8 cellular contexts compared by ENCODE assay signal in the genomic region with DNA sequence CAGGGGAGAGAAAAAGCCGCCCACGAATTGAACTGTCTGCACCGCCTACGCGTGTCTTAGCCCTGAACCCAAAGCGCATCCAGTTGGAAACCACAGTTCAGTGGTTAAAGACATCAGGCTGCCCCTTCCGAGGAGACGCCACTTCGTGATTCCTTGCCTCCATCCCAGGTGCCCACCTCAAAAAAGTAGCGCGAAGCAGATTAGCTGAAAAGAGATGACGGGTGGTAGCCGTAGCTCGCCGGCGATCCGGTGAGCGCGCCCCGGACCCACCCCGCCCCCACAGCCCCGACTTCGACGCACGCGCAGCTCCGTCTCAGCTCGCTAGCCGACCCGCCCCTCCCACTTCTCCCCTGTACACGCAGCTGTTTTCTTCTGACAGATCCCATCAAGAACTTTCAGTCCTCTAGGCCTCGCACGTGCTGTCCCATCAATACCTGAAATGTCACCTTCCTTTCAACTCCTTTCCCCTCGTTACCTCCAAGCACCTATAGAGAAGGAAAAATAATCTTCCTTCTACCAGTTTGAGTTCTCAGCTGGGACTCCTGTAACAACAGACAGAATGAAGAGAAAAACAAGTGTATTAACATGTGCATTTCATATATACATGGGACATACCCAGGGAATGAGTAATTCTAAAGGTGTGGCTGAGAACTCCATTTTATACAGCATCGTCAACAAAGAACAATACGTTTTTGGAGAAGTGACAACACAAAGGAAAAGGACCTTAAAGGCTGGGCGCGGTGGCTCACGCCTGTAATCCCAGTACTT. TPM values are rescaled to one million over a fixed set of nuclear protein-coding genes. Genes with fewer than 3 reads are reported as not detected.
A peak's percentile ranks its signal among the peaks of the same experiment; 100 is the strongest.
DNase-seq lines count a peak whose midpoint lies in the region; ATAC-seq and TF ChIP-seq lines count a peak whose summit lies in the region.

No MANE protein-coding gene starts in this region.

- H3K4me3 ChIP-seq in DND-41 (ENCODE audit: low read depth in 1 of 2, low read length in 2 of 2) = peak overlapping the region; percentile 95 to 97
- H3K4me3 ChIP-seq in GM23338 = peak overlapping the region; percentile 88
- H3K4me3 ChIP-seq in Loucy (ENCODE audit: low read length, poor library complexity, severe bottlenecking) = peak overlapping the region; percentile 94
- peak overlapping the region; percentile 61 for H3K4me3 ChIP-seq in SJSA1

- H2AFZ ChIP-seq in DND-41 (ENCODE audit: low read depth, low read length) = peak overlapping the region; percentile 100
- H2AFZ ChIP-seq in GM23338 = peak overlapping the region; percentile 99
- peak overlapping the region; percentile 98 for H2AFZ ChIP-seq in Loucy (ENCODE audit: low read length)

- H3F3A ChIP-seq in GM23338 (replicated peaks; ENCODE audit: low read depth) (peaks cover 7% of the 10 kb centered on the region; the same call in 1 of the 2 replicates), Loucy (ENCODE audit: low read depth) (peaks cover 10% of the 10 kb centered on the region; the same call in 1 of the 2 replicates)

- H3K79me2 ChIP-seq in DND-41 (ENCODE audit: insufficient read depth, low read length) (no peaks in the 10 kb centered on the region), GM23338 (replicated peaks; ENCODE audit: insufficient read depth) (no peaks in the 10 kb centered on the region), Loucy (ENCODE audit: insufficient read depth, low read length) (no peaks in the 10 kb centered on the region)

- H3K4me3 Mint-ChIP-seq in GM23338 = peak overlapping the region; percentile 85
- peak overlapping the region; percentile 93 for H3K4me3 Mint-ChIP-seq in activated naive CD4-positive, alpha-beta T cell treated with anti-CD3 and anti-CD28 coated beads for 36 hours

- no peaks in the 10 kb centered on the region for H4K20me1 ChIP-seq in DND-41 (ENCODE audit: insufficient read depth, low read length)
- no peaks in the 10 kb centered on the region; the same call in 1 of the 2 replicates for H4K20me1 ChIP-seq in GM23338 (replicated peaks; ENCODE audit: insufficient read depth)
- no peaks in the 10 kb centered on the region for H4K20me1 ChIP-seq in Loucy (ENCODE audit: insufficient read depth, low read length, poor library complexity, severe bottlenecking)

- H3K36me3 Mint-ChIP-seq in GM23338 (ENCODE audit: low read depth) = peaks cover 3% of the 10 kb centered on the region; the same call in 2 of the 3 replicates
- peaks cover 4% of the 10 kb centered on the region for H3K36me3 Mint-ChIP-seq in activated naive CD4-positive, alpha-beta T cell treated with anti-CD3 and anti-CD28 coated beads for 36 hours (ENCODE audit: low read depth)

- H3K4me2 ChIP-seq in DND-41 (ENCODE audit: insufficient read depth, low read length) (peak overlapping the region; percentile 79), GM23338 (peak overlapping the region; percentile 90), Loucy (ENCODE audit: low read depth, low read length, poor library complexity, severe bottlenecking) (peak overlapping the region; percentile 78)

- DNase-seq in DND-41 (peak; percentile 86), GM23338 (ENCODE audit: low spot score) (peak; percentile 93), SJSA1 (ENCODE audit: low read depth in 1 of 2, low spot score in 2 of 2) (peak; percentile 93), germinal center (ENCODE audit: low spot score) (peak; percentile 88), nucleus accumbens (lab: John Stamatoyannopoulos, UW) (peak in 52 of 56 donors; percentile 42 to 89 (median 74)), substantia nigra (lab: John Stamatoyannopoulos, UW) (peak in 46 of 49 donors; percentile 27 to 84 (median 63))
- DNase-seq in activated naive CD4-positive, alpha-beta T cell treated with anti-CD3 and anti-CD28 coated beads for 36 hours = peak; percentile 90

- H3K27me3 ChIP-seq in DND-41 (ENCODE audit: insufficient read depth, low read length, poor library complexity) = no peaks in the 10 kb centered on the region
- H3K27me3 ChIP-seq in GM23338 (ENCODE audit: insufficient read depth) = no peaks in the 10 kb centered on the region
- no peaks in the 10 kb centered on the region for H3K27me3 ChIP-seq in Loucy (ENCODE audit: insufficient read depth, low read length, poor library complexity, severe bottlenecking)
- H3K27me3 ChIP-seq in SJSA1 (replicated peaks) = no peaks in the 10 kb centered on the region

- H3K4me1 ChIP-seq in DND-41 (ENCODE audit: insufficient read depth, low read length) (peaks cover 23% of the 10 kb centered on the region), GM23338 (ENCODE audit: insufficient read depth) (peaks cover 9% of the 10 kb centered on the region), Loucy (ENCODE audit: insufficient read depth, low read length, poor library complexity, severe bottlenecking) (peaks cover 10% of the 10 kb centered on the region), SJSA1 (replicated peaks) (peaks cover 11% of the 10 kb centered on the region)

- H3K4me1 Mint-ChIP-seq in GM23338 = peaks cover 11% of the 10 kb centered on the region; the same call in 2 of the 3 replicates
- peaks cover 47% of the 10 kb centered on the region for H3K4me1 Mint-ChIP-seq in activated naive CD4-positive, alpha-beta T cell treated with anti-CD3 and anti-CD28 coated beads for 36 hours (ENCODE audit: low read depth)

- TF ChIP-seq CTCF in DND-41 (IDR thresholded peaks at IDR 0.05; ENCODE audit: borderline replicate concordance, extremely low read depth, low read length, poor library complexity, severe bottlenecking) (no peak), GM23338 (conservative IDR thresholded peaks at IDR 0.05; ENCODE audit: low read depth in 2 of 2) (no peak), Loucy (conservative IDR thresholded peaks at IDR 0.05; ENCODE audit: low read length) (no peak)

- H3K27ac ChIP-seq in DND-41 (ENCODE audit: low read length) = peak overlapping the region; percentile 90
- H3K27ac ChIP-seq in GM23338 (ENCODE audit: low read depth) = no peak overlapping the region
- H3K27ac ChIP-seq in SJSA1 = peak overlapping the region; percentile 67
- H3K27ac ChIP-seq in substantia nigra (ENCODE audit: low read depth, low read length, poor library complexity, severe bottlenecking) = peak overlapping the region; percentile 85

- H3K9ac ChIP-seq in DND-41 (ENCODE audit: low read depth, low read length) = peak overlapping the region; percentile 93
- H3K9ac ChIP-seq in Loucy (ENCODE audit: low read depth, low read length, poor library complexity, severe bottlenecking) = peak overlapping the region; percentile 96

- peak overlapping the region; percentile 88; the same call in 1 of the 2 replicates for H3K27ac Mint-ChIP-seq in GM23338
- peak overlapping the region; percentile 97 for H3K27ac Mint-ChIP-seq in activated naive CD4-positive, alpha-beta T cell treated with anti-CD3 and anti-CD28 coated beads for 36 hours

- H3K9me2 ChIP-seq in GM23338 (ENCODE audit: insufficient read depth) (no peaks in the 10 kb centered on the region), Loucy (replicated peaks; ENCODE audit: low read depth, low read length) (no peaks in the 10 kb centered on the region)

- H3K9me3 ChIP-seq in DND-41 (ENCODE audit: insufficient read depth, low read length, severe bottlenecking) (no peaks in the 10 kb centered on the region), Loucy (ENCODE audit: insufficient read depth, low read depth, low read length) (no peaks in the 10 kb centered on the region), SJSA1 (replicated peaks) (no peaks in the 10 kb centered on the region)

- no peaks in the 10 kb centered on the region; the same call in 1 of the 2 replicates for H3K36me3 ChIP-seq in DND-41 (ENCODE audit: insufficient read depth, low read length)
- no peaks in the 10 kb centered on the region for H3K36me3 ChIP-seq in GM23338 (ENCODE audit: insufficient read depth)
- no peaks in the 10 kb centered on the region for H3K36me3 ChIP-seq in Loucy (ENCODE audit: insufficient read depth, low read length)
- H3K36me3 ChIP-seq in SJSA1 = no peaks in the 10 kb centered on the region

- CTCF ChIA-PET in activated naive CD4-positive, alpha-beta T cell treated with anti-CD3 and anti-CD28 coated beads for 36 hours (lab: Charles Lee) = interaction anchor here (1.0 to 1.3 kb wide), 3 partner anchors 9 to 55 kb away, joined by 3 to 5 read pairs (median 4); no protein-coding TSS in a partner anchor

- intact Hi-C loops in activated naive CD4-positive, alpha-beta T cell treated with anti-CD3 and anti-CD28 coated beads for 36 hours (cut with micrococcal nuclease) = loop anchor here (1.0 kb wide), 3 partner anchors 11 to 108 kb away; a partner anchor contains a TSS

- peak; percentile 80 for ATAC-seq in DND-41 (ENCODE audit: insufficient read depth, low read depth)
- peak; percentile 9 for ATAC-seq in GM23338

- peaks cover 11% of the 10 kb centered on the region; the same call in 2 of the 3 replicates for H3K9me3 Mint-ChIP-seq in GM23338
- no peaks in the 10 kb centered on the region for H3K9me3 Mint-ChIP-seq in activated naive CD4-positive, alpha-beta T cell treated with anti-CD3 and anti-CD28 coated beads for 36 hours

- peaks cover 51% of the 10 kb centered on the region for H3K27me3 Mint-ChIP-seq in GM23338 (ENCODE audit: insufficient read depth, low read depth, poor library complexity)
- peaks cover 4% of the 10 kb centered on the region for H3K27me3 Mint-ChIP-seq in activated naive CD4-positive, alpha-beta T cell treated with anti-CD3 and anti-CD28 coated beads for 36 hours (ENCODE audit: low read depth)

TF ChIP-seq in GM23338, 12 proteins besides CTCF, POLR2A, EP300 and RAD21:
- TF ChIP-seq, protein P1, sequence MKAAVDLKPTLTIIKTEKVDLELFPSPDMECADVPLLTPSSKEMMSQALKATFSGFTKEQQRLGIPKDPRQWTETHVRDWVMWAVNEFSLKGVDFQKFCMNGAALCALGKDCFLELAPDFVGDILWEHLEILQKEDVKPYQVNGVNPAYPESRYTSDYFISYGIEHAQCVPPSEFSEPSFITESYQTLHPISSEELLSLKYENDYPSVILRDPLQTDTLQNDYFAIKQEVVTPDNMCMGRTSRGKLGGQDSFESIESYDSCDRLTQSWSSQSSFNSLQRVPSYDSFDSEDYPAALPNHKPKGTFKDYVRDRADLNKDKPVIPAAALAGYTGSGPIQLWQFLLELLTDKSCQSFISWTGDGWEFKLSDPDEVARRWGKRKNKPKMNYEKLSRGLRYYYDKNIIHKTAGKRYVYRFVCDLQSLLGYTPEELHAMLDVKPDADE (IDR thresholded peaks at IDR 0.05) = no peak

RNA-seq across cellular contexts. Expression of a gene that starts 49.5 kb away (rescaled TPM):
- not detected in 2 replicates for total RNA-seq in GM23338 (2014; rRNA removed; shearing (Covaris generic))
- not detected in 2 replicates for polyA plus RNA-seq in GM23338 (2016; fragmentation: Nextera tagmentation; extraction: Ambion mirVana)
- not detected in 2 replicates for total RNA-seq in SJSA1 (2014; rRNA removed; shearing (Covaris generic))
- total RNA-seq in activated naive CD4-positive, alpha-beta T cell treated with anti-CD3 and anti-CD28 coated beads for 36 hours = not detected

RNA-seq across cellular contexts. Expression of a gene that starts 54.7 kb away (rescaled TPM):
- 35.7 and 39.3 TPM in 2 replicates for total RNA-seq in GM23338 (2014; rRNA removed; shearing (Covaris generic))
- 11.0 and 13.1 TPM in 2 replicates for polyA plus RNA-seq in GM23338 (2016; fragmentation: Nextera tagmentation; extraction: Ambion mirVana)
- 19.9 and 30.3 TPM in 2 replicates for total RNA-seq in SJSA1 (2014; rRNA removed; shearing (Covaris generic))
- total RNA-seq in activated naive CD4-positive, alpha-beta T cell treated with anti-CD3 and anti-CD28 coated beads for 36 hours = 10 to 100 TPM; 33.9 to 37.0 TPM

RNA-seq across cellular contexts. Expression of a gene that starts 57.5 kb away (rescaled TPM):
- not detected in 2 replicates for total RNA-seq in GM23338 (2014; rRNA removed; shearing (Covaris generic))
- polyA plus RNA-seq in GM23338 (2016; fragmentation: Nextera tagmentation; extraction: Ambion mirVana) = not detected in 2 replicates
- total RNA-seq in SJSA1 (2014; rRNA removed; shearing (Covaris generic)) = not detected in 2 replicates
- not detected for total RNA-seq in activated naive CD4-positive, alpha-beta T cell treated with anti-CD3 and anti-CD28 coated beads for 36 hours
